8 cellular contexts compared by ENCODE assay signal in genomic region chr11:3859373-3859881, GRCh38. TPM values are rescaled to one million over a fixed set of nuclear protein-coding genes. Genes with fewer than 3 reads are reported as not detected.
DNase-seq lines count a peak whose midpoint lies in the region; ATAC-seq and TF ChIP-seq lines count a peak whose summit lies in the region.

No MANE protein-coding gene starts in this region.

- intact Hi-C loops in A673 (cut with micrococcal nuclease; ENCODE audit: unreplicated experiment) (no loop called here), adrenal gland (cut with DNase I) (loop anchor here in 1 of 2 donors (5.0 kb wide), 1 partner anchor 213 kb away; no protein-coding TSS in a partner anchor)

- POLR2A ChIA-PET in naive thymus-derived CD8-positive, alpha-beta T cell (lab: Charles Lee), result interaction anchor here (0.5 to 14.9 kb wide), 10 partner anchors 9 to 213 kb away, joined by 3 to 406 read pairs (median 4); partner anchors contain the start of gene RHOG
- POLR2A ChIA-PET in A673 (lab: Charles Lee; ENCODE audit: low non-redundant PET), result no interaction called here

- H3K36me3 ChIP-seq in A673 (ENCODE audit: insufficient read depth, low read length, poor library complexity, severe bottlenecking), result no peaks in the 10 kb centered on the region
- H3K36me3 ChIP-seq in adrenal gland (replicated peaks in 1 of 2), result no peaks in the 10 kb centered on the region

- H3K4me3 Mint-ChIP-seq in activated T-helper 17 cell treated with anti-CD3 and anti-CD28 coated beads, Interleukin-2, amount 50 U/mL, for 72 hours, result peak overlapping the region; percentile 79
- peak overlapping the region; percentile 74 to 100 (median 88) for H3K4me3 Mint-ChIP-seq in naive thymus-derived CD8-positive, alpha-beta T cell

- BruUV-seq in A673 (replicated peaks; lab: Mats Ljungman, UMichigan), result no TSS peak

- CTCF ChIA-PET in A673 (lab: Charles Lee), result no interaction called here

- DNase-seq in activated effector memory CD4-positive, alpha-beta T cell treated with anti-CD3 and anti-CD28 coated beads, Interleukin-2, amount 50 U/mL, for 16 hours, result peak; percentile 77
- no peak for DNase-seq in activated effector memory CD4-positive, alpha-beta T cell treated with Interleukin-2 at 50 U/mL for 16 hours
- DNase-seq in naive thymus-derived CD8-positive, alpha-beta T cell, result no peak
- no peak for DNase-seq in A673 (ENCODE audit: low spot score)
- no peak for DNase-seq in SK-N-DZ (ENCODE audit: low spot score)
- no peak for DNase-seq in adrenal gland

- H3K9me3 Mint-ChIP-seq in activated T-helper 17 cell treated with anti-CD3 and anti-CD28 coated beads, Interleukin-2, amount 50 U/mL, for 72 hours, result no peaks in the 10 kb centered on the region
- no peaks in the 10 kb centered on the region for H3K9me3 Mint-ChIP-seq in naive thymus-derived CD8-positive, alpha-beta T cell

- H3K27me3 ChIP-seq in A673 (replicated peaks; ENCODE audit: insufficient read depth, low read depth, low read length, poor library complexity) (no peaks in the 10 kb centered on the region), adrenal gland (no peaks in the 10 kb centered on the region)

- H3K4me3 ChIP-seq in A673 (ENCODE audit: low read depth, low read length, poor library complexity, severe bottlenecking) (no peak overlapping the region), adrenal gland (peak overlapping the region in 1 of 4 donors; percentile 26)

- TF ChIP-seq POLR2A in adrenal gland (IDR thresholded peaks at IDR 0.05), result no peak

- H3K4me1 ChIP-seq in A673 (ENCODE audit: insufficient read depth, low read length, poor library complexity, severe bottlenecking), result peaks cover 18% of the 10 kb centered on the region
- peaks cover 32 to 53% of the 10 kb centered on the region in 2 donors for H3K4me1 ChIP-seq in adrenal gland (replicated peaks in 1 of 2)

- H3K27me3 Mint-ChIP-seq in activated T-helper 17 cell treated with anti-CD3 and anti-CD28 coated beads, Interleukin-2, amount 50 U/mL, for 72 hours, result no peaks in the 10 kb centered on the region
- H3K27me3 Mint-ChIP-seq in naive thymus-derived CD8-positive, alpha-beta T cell, result peaks cover 0 to 1% (median 0%) of the 10 kb centered on the region in 5 donors

- peaks cover 33% of the 10 kb centered on the region for H3K36me3 Mint-ChIP-seq in activated T-helper 17 cell treated with anti-CD3 and anti-CD28 coated beads, Interleukin-2, amount 50 U/mL, for 72 hours (ENCODE audit: low read depth)
- peaks cover 0 to 2% (median 0%) of the 10 kb centered on the region in 3 donors for H3K36me3 Mint-ChIP-seq in naive thymus-derived CD8-positive, alpha-beta T cell

- ATAC-seq in HG03280 (IDR thresholded peaks at IDR 0.05; ENCODE audit: unreplicated experiment), result peak; percentile 39
- ATAC-seq in activated T-helper 17 cell treated with anti-CD3 and anti-CD28 coated beads, Interleukin-2, amount 50 U/mL, for 72 hours (replicated peaks), result no peak
- no peak for ATAC-seq in naive thymus-derived CD8-positive, alpha-beta T cell

- peak overlapping the region; percentile 86 for H3K27ac Mint-ChIP-seq in activated T-helper 17 cell treated with anti-CD3 and anti-CD28 coated beads, Interleukin-2, amount 50 U/mL, for 72 hours
- peak overlapping the region; percentile 39 to 96 (median 90) for H3K27ac Mint-ChIP-seq in naive thymus-derived CD8-positive, alpha-beta T cell

- peaks cover 37% of the 10 kb centered on the region for H3K4me1 Mint-ChIP-seq in activated T-helper 17 cell treated with anti-CD3 and anti-CD28 coated beads, Interleukin-2, amount 50 U/mL, for 72 hours
- H3K4me1 Mint-ChIP-seq in naive thymus-derived CD8-positive, alpha-beta T cell, result peaks cover 38 to 83% (median 76%) of the 10 kb centered on the region in 4 donors

- H3K27ac ChIP-seq in A673 (ENCODE audit: low read depth, low read length, poor library complexity, severe bottlenecking), result no peak overlapping the region
- H3K27ac ChIP-seq in adrenal gland, result peak overlapping the region in 1 of 5 donors; percentile 8

- H3K9me3 ChIP-seq in A673 (ENCODE audit: low read depth, low read length, poor library complexity, severe bottlenecking), result no peaks in the 10 kb centered on the region
- no peaks in the 10 kb centered on the region for H3K9me3 ChIP-seq in adrenal gland (replicated peaks in 1 of 3)

- 72 to 83% (median 76%) methylated on average over 3 to 4 of the region's 4 CpGs; no CpG with 5 or more reads in 1 of the 4 donors for WGBS in adrenal gland, 4 donors

- TF ChIP-seq CTCF in A673 (conservative IDR thresholded peaks at IDR 0.05; ENCODE audit: low read depth, low read length) (no peak), adrenal gland (IDR thresholded peaks at IDR 0.05) (no peak)

RNA-seq across cellular contexts. Expression of gene STIM1, which starts 4.0 kb away (rescaled TPM):
- 10 to 100 TPM; 68.8 to 82.7 TPM for total RNA-seq in activated T-helper 17 cell treated with anti-CD3 and anti-CD28 coated beads, Interleukin-2, amount 50 U/mL, for 72 hours
- 100 to 1,000 TPM in 1 of 2 experiments, 10 to 100 TPM in 1; 98.7 to 101 TPM for total RNA-seq in naive thymus-derived CD8-positive, alpha-beta T cell
- 10 to 100 TPM; 33.4 to 39.0 (median 38.9) TPM for polyA plus RNA-seq in naive thymus-derived CD8-positive, alpha-beta T cell
- total RNA-seq in A673 (2021), result 14.2 and 18.6 TPM in 2 replicates
- 21.6 and 22.2 TPM in 2 replicates for polyA plus RNA-seq in SK-N-DZ (2014; cell fraction: cytosol; rRNA removed)
- 12.5 and 12.8 TPM in 2 replicates for polyA plus RNA-seq in SK-N-DZ (2014; cell fraction: nucleus; rRNA removed)
- total RNA-seq in adrenal gland, result 10 to 100 TPM; 22.2 to 44.1 (median 36.4) TPM
- 10 to 100 TPM; 13.4 to 23.0 (median 17.2) TPM for polyA plus RNA-seq in adrenal gland

RNA-seq across cellular contexts. Expression of gene RHOG, which starts 18.7 kb away (rescaled TPM):
- total RNA-seq in activated T-helper 17 cell treated with anti-CD3 and anti-CD28 coated beads, Interleukin-2, amount 50 U/mL, for 72 hours, result 100 to 1,000 TPM; 151 to 154 TPM
- 10 to 100 TPM; 78.4 to 79.3 TPM for total RNA-seq in naive thymus-derived CD8-positive, alpha-beta T cell
- polyA plus RNA-seq in naive thymus-derived CD8-positive, alpha-beta T cell, result 100 to 1,000 TPM; 125 to 175 (median 144) TPM
- total RNA-seq in A673 (2021) (27.6 and 33.9 TPM in 2 replicates), adrenal gland (10 to 100 TPM; 31.3 to 91.2 (median 54.5) TPM)
- polyA plus RNA-seq in SK-N-DZ (2014; cell fraction: cytosol; rRNA removed), result 12.4 and 13.9 TPM in 2 replicates
- 4.3 and 10.0 TPM in 2 replicates for polyA plus RNA-seq in SK-N-DZ (2014; cell fraction: nucleus; rRNA removed)
- 10 to 100 TPM; 28.7 to 49.4 (median 38.4) TPM for polyA plus RNA-seq in adrenal gland

RNA-seq across cellular contexts. Expression of gene PGAP2, which starts 51.1 kb away (rescaled TPM):
- 10 to 100 TPM; 25.6 to 31.8 TPM for total RNA-seq in activated T-helper 17 cell treated with anti-CD3 and anti-CD28 coated beads, Interleukin-2, amount 50 U/mL, for 72 hours
- total RNA-seq in naive thymus-derived CD8-positive, alpha-beta T cell, result 10 to 100 TPM; 23.0 to 23.1 TPM
- 10 to 100 TPM; 13.6 to 24.2 (median 21.9) TPM for polyA plus RNA-seq in naive thymus-derived CD8-positive, alpha-beta T cell
- 16.2 and 21.3 TPM in 2 replicates for total RNA-seq in A673 (2021)
- polyA plus RNA-seq in SK-N-DZ (2014; cell fraction: cytosol; rRNA removed), result 25.3 and 30.3 TPM in 2 replicates
- polyA plus RNA-seq in SK-N-DZ (2014; cell fraction: nucleus; rRNA removed), result 87.7 and 90.7 TPM in 2 replicates
- total RNA-seq in adrenal gland, result 10 to 100 TPM in 7 of 8 donors, 1 to 10 TPM in 1; 4.6 to 32.5 (median 19.9) TPM
- polyA plus RNA-seq in adrenal gland, result 10 to 100 TPM; 17.2 to 44.0 (median 21.9) TPM
